Comparison of ENCODE assay signal across 8 cellular contexts in genomic region chrX:109839694-109840358, GRCh38.
DNase-seq lines count a peak whose midpoint lies in the region; ATAC-seq and TF ChIP-seq lines count a peak whose summit lies in the region.

No MANE protein-coding gene starts in this region.

- H3K27me3 ChIP-seq in BE2C (no peaks in the 10 kb centered on the region), adrenal gland (peaks cover 12% of the 10 kb centered on the region), left lung (peaks cover 0 to 5% of the 10 kb centered on the region in 2 donors)

- H3K27ac ChIP-seq in adrenal gland (peak overlapping the region in 3 of 5 donors; percentile 19 to 79 (median 20)), left lung (peak overlapping the region; percentile 44 to 83)

- TF ChIP-seq POLR2A in adrenal gland (IDR thresholded peaks at IDR 0.05) = no peak

- DNase-seq in BE2C (peak; percentile 9), adrenal gland (peak in 2 of 7 donors; percentile 18 to 49), left lung (peak in 1 of 2 donors; percentile 36), NCI-H1092 treated with DMSO at 0.1 percent for 48 hours (lab: John Stamatoyannopoulos, UW) (no peak), NCI-H2081 treated with DMSO at 0.1 percent for 48 hours (lab: John Stamatoyannopoulos, UW) (no peak), COR-L47 (lab: John Stamatoyannopoulos, UW) (no peak)

- no peaks in the 10 kb centered on the region for H3K36me3 ChIP-seq in BE2C
- H3K36me3 ChIP-seq in adrenal gland (replicated peaks in 1 of 2) = no peaks in the 10 kb centered on the region
- no peaks in the 10 kb centered on the region for H3K36me3 ChIP-seq in left lung

- no peak overlapping the region for H3K4me3 ChIP-seq in BE2C (ENCODE audit: low read depth, low read length)
- H3K4me3 ChIP-seq in adrenal gland = no peak overlapping the region
- no peak overlapping the region for H3K4me3 ChIP-seq in left lung

- peak; percentile 55 for ATAC-seq in HG02642 (IDR thresholded peaks at IDR 0.05; ENCODE audit: poor library complexity, unreplicated experiment)
- ATAC-seq in left lung = peak; percentile 50
- no peak for ATAC-seq in HG02571 (IDR thresholded peaks at IDR 0.05; ENCODE audit: unreplicated experiment)

- TF ChIP-seq CTCF in BE2C (IDR thresholded peaks at IDR 0.05; ENCODE audit: low read depth, low read length) (no peak), adrenal gland (IDR thresholded peaks at IDR 0.05) (no peak), left lung (IDR thresholded peaks at IDR 0.05) (no peak)

- WGBS in adrenal gland, 4 donors = 43 to 80% (median 63%) methylated on average over 6 to 9 of the region's 9 CpGs

- H3K4me1 ChIP-seq in BE2C (no peaks in the 10 kb centered on the region), adrenal gland (replicated peaks in 1 of 2) (no peaks in the 10 kb centered on the region), left lung (peaks cover 0 to 26% of the 10 kb centered on the region in 2 donors)

- H3K9me3 ChIP-seq in BE2C (no peaks in the 10 kb centered on the region), adrenal gland (replicated peaks in 1 of 3) (no peaks in the 10 kb centered on the region), left lung (no peaks in the 10 kb centered on the region)

- intact Hi-C loops in adrenal gland (cut with DNase I) (no loop called here), left lung (cut with DNase I) (no loop called here)
